ENCODE assay signal across 9 cellular contexts in the genomic region with DNA sequence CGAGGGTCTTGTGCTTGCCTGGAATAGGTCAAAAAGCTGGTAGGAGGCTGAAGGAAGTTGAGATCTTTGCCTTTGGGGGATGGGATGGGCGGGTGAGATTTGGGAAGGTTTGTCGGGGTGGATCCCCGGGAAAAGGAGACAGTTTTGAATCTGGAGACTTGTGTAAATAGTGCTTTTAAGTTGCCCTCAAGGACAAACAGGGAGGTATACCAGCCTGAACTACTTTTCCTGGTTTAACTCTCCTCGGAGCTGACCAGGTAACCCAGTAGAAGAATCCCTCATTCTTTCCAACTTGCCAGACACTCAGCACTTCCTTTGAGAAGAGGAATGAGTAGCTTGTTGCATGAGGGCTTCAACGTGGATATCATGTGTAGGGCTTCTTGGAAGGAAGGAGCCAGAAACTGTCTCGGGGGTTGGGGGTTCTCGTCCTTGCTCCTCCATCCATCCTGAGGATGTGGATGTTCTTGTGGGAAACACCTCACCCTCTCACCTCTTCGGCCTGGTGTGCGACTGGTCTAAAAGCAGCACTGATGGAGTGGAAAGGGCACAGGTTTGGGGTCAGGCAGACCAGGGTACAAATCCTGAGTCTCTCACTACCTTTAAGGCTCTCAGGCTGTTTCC. TPM values are rescaled to one million over a fixed set of nuclear protein-coding genes. Genes with fewer than 3 reads are reported as not detected.
A peak's percentile ranks its signal among the peaks of the same experiment; 100 is the strongest.
DNase-seq lines count a peak whose midpoint lies in the region; ATAC-seq lines count a peak whose summit lies in the region.
"Had no signal": no experiment of that assay in that cellular context is flagged by ENCODE, and none has a peak within 500 bp of the region (broad histone marks: within the 10 kb centered on the region; RNA-seq: fewer than 3 reads in every experiment).

No MANE protein-coding gene starts in this region.

- no peak for ATAC-seq in stimulated activated naive B cell treated with anti-CD40 and anti-IgM and Interleukin-4, amounts not matched to agents 10 μg/mL and 1 μg/mL and 100 μg/mL, for 72 hours (replicated peaks)
- ATAC-seq in GM18517 (IDR thresholded peaks at IDR 0.05; ENCODE audit: unreplicated experiment) = no peak

- H3K27me3 ChIP-seq in iPS-18a (ENCODE audit: control insufficient read depth, insufficient read depth, low read length) (peaks cover 18% of the 10 kb centered on the region), Karpas-422 (ENCODE audit: low read length) (no peaks in the 10 kb centered on the region)

- H3K4me1 Mint-ChIP-seq in T-helper 2 cell treated with Interferon-gamma antibody and Interleukin-4, amounts not matched to agents 5 μg/mL and 100 μg/mL, for 36 hours (ENCODE audit: low read depth) = peaks cover 14% of the 10 kb centered on the region
- peaks cover 12% of the 10 kb centered on the region for H3K4me1 Mint-ChIP-seq in activated T-helper 2 cell treated with anti-CD3 and anti-CD28 coated beads, Interferon-gamma antibody, Interleukin-2, Interleukin-4, amounts not matched to agents 10 μg/mL and 5 μg/mL and 100 μg/mL, durations not matched to agents 14 hours and 24 hours and 36 hours (ENCODE audit: low read depth)
- H3K4me1 Mint-ChIP-seq in stimulated activated naive B cell treated with anti-CD40 and anti-IgM and Interleukin-4, amounts not matched to agents 10 μg/mL and 1 μg/mL and 100 μg/mL, for 72 hours = peaks cover 13 to 22% of the 10 kb centered on the region in 2 donors

- no peaks in the 10 kb centered on the region for H3K79me2 ChIP-seq in Karpas-422 (ENCODE audit: low read length)

- no peak overlapping the region for H3K4me2 ChIP-seq in Karpas-422 (ENCODE audit: low read depth, low read length, poor library complexity, severe bottlenecking)

- H3K9ac ChIP-seq in iPS-18a (ENCODE audit: low read length) (no peak overlapping the region), Karpas-422 (ENCODE audit: low read length) (no peak overlapping the region)

- H3K4me3 Mint-ChIP-seq in T-helper 2 cell treated with Interferon-gamma antibody and Interleukin-4, amounts not matched to agents 5 μg/mL and 100 μg/mL, for 36 hours = peak overlapping the region; percentile 38
- H3K4me3 Mint-ChIP-seq in activated T-helper 2 cell treated with anti-CD3 and anti-CD28 coated beads, Interferon-gamma antibody, Interleukin-2, Interleukin-4, amounts not matched to agents 10 μg/mL and 5 μg/mL and 100 μg/mL, durations not matched to agents 14 hours and 24 hours and 36 hours (ENCODE audit: low read depth) = peak overlapping the region; percentile 75
- H3K4me3 Mint-ChIP-seq in stimulated activated naive B cell treated with anti-CD40 and anti-IgM and Interleukin-4, amounts not matched to agents 10 μg/mL and 1 μg/mL and 100 μg/mL, for 72 hours = peak overlapping the region; percentile 73 to 74

- H3K9me2 ChIP-seq in Karpas-422 (replicated peaks; ENCODE audit: insufficient read depth, low read length) = no peaks in the 10 kb centered on the region

- DNase-seq in T-helper 2 cell treated with Interferon-gamma antibody and Interleukin-4, amounts not matched to agents 5 μg/mL and 100 μg/mL, for 36 hours (ENCODE audit: low spot score) = no peak
- DNase-seq in T-helper 2 cell (no peak), anterior cingulate cortex (lab: John Stamatoyannopoulos, UW) (no peak), Karpas-422 (no peak)
- no peak for DNase-seq in activated T-helper 2 cell treated with anti-CD3 and anti-CD28 coated beads, Interferon-gamma antibody, Interleukin-2, Interleukin-4, amounts not matched to agents 10 μg/mL and 5 μg/mL and 100 μg/mL, durations not matched to agents 14 hours and 24 hours and 36 hours (ENCODE audit: low spot score)
- DNase-seq in stimulated activated naive B cell treated with anti-CD40 and anti-IgM and Interleukin-4, amounts not matched to agents 10 μg/mL and 1 μg/mL and 100 μg/mL, for 72 hours = no peak
- DNase-seq: head of caudate nucleus had no signal

- no peak overlapping the region for H2AFZ ChIP-seq in Karpas-422 (ENCODE audit: low read length)

- H3K27ac ChIP-seq in iPS-18a (ENCODE audit: low read length) (no peak overlapping the region), Karpas-422 (ENCODE audit: low read length) (no peak overlapping the region)

- no peaks in the 10 kb centered on the region for H4K20me1 ChIP-seq in Karpas-422 (ENCODE audit: insufficient read depth, low read depth, low read length)

- H3K9me3 ChIP-seq in iPS-18a (ENCODE audit: control insufficient read depth, low read depth, low read length) = no peaks in the 10 kb centered on the region
- no peaks in the 10 kb centered on the region for H3K9me3 ChIP-seq in Karpas-422 (ENCODE audit: low read length)

- H3K36me3 ChIP-seq in iPS-18a (ENCODE audit: control insufficient read depth, low read depth, low read length) (no peaks in the 10 kb centered on the region), Karpas-422 (ENCODE audit: insufficient read depth, low read length) (no peaks in the 10 kb centered on the region)

- H3K36me3 Mint-ChIP-seq in T-helper 2 cell treated with Interferon-gamma antibody and Interleukin-4, amounts not matched to agents 5 μg/mL and 100 μg/mL, for 36 hours (ENCODE audit: low read depth) = peaks cover 3% of the 10 kb centered on the region
- H3K36me3 Mint-ChIP-seq in activated T-helper 2 cell treated with anti-CD3 and anti-CD28 coated beads, Interferon-gamma antibody, Interleukin-2, Interleukin-4, amounts not matched to agents 10 μg/mL and 5 μg/mL and 100 μg/mL, durations not matched to agents 14 hours and 24 hours and 36 hours (ENCODE audit: low read depth) = no peaks in the 10 kb centered on the region
- peaks cover 0 to 3% of the 10 kb centered on the region in 2 donors for H3K36me3 Mint-ChIP-seq in stimulated activated naive B cell treated with anti-CD40 and anti-IgM and Interleukin-4, amounts not matched to agents 10 μg/mL and 1 μg/mL and 100 μg/mL, for 72 hours

- peaks cover 49% of the 10 kb centered on the region for H3K27me3 Mint-ChIP-seq in T-helper 2 cell treated with Interferon-gamma antibody and Interleukin-4, amounts not matched to agents 5 μg/mL and 100 μg/mL, for 36 hours (ENCODE audit: low read depth)
- peaks cover 49% of the 10 kb centered on the region for H3K27me3 Mint-ChIP-seq in activated T-helper 2 cell treated with anti-CD3 and anti-CD28 coated beads, Interferon-gamma antibody, Interleukin-2, Interleukin-4, amounts not matched to agents 10 μg/mL and 5 μg/mL and 100 μg/mL, durations not matched to agents 14 hours and 24 hours and 36 hours (ENCODE audit: low read depth)
- H3K27me3 Mint-ChIP-seq in stimulated activated naive B cell treated with anti-CD40 and anti-IgM and Interleukin-4, amounts not matched to agents 10 μg/mL and 1 μg/mL and 100 μg/mL, for 72 hours = peaks cover 70 to 75% of the 10 kb centered on the region in 2 donors

- H3K9me3 Mint-ChIP-seq in T-helper 2 cell treated with Interferon-gamma antibody and Interleukin-4, amounts not matched to agents 5 μg/mL and 100 μg/mL, for 36 hours = no peaks in the 10 kb centered on the region
- H3K9me3 Mint-ChIP-seq in activated T-helper 2 cell treated with anti-CD3 and anti-CD28 coated beads, Interferon-gamma antibody, Interleukin-2, Interleukin-4, amounts not matched to agents 10 μg/mL and 5 μg/mL and 100 μg/mL, durations not matched to agents 14 hours and 24 hours and 36 hours = no peaks in the 10 kb centered on the region
- H3K9me3 Mint-ChIP-seq in stimulated activated naive B cell treated with anti-CD40 and anti-IgM and Interleukin-4, amounts not matched to agents 10 μg/mL and 1 μg/mL and 100 μg/mL, for 72 hours = no peaks in the 10 kb centered on the region

- no peak overlapping the region for H3K27ac Mint-ChIP-seq in T-helper 2 cell treated with Interferon-gamma antibody and Interleukin-4, amounts not matched to agents 5 μg/mL and 100 μg/mL, for 36 hours
- no peak overlapping the region for H3K27ac Mint-ChIP-seq in activated T-helper 2 cell treated with anti-CD3 and anti-CD28 coated beads, Interferon-gamma antibody, Interleukin-2, Interleukin-4, amounts not matched to agents 10 μg/mL and 5 μg/mL and 100 μg/mL, durations not matched to agents 14 hours and 24 hours and 36 hours
- no peak overlapping the region for H3K27ac Mint-ChIP-seq in stimulated activated naive B cell treated with anti-CD40 and anti-IgM and Interleukin-4, amounts not matched to agents 10 μg/mL and 1 μg/mL and 100 μg/mL, for 72 hours

- intact Hi-C loops in activated T-helper 2 cell treated with anti-CD3 and anti-CD28 coated beads, Interferon-gamma antibody, Interleukin-2, Interleukin-4, amounts not matched to agents 10 μg/mL and 5 μg/mL and 100 μg/mL, durations not matched to agents 14 hours and 24 hours and 36 hours (cut with micrococcal nuclease) = no loop called here

- H3K4me3 ChIP-seq in iPS-18a (ENCODE audit: low read length) (peak overlapping the region; percentile 77), Karpas-422 (ENCODE audit: low read length) (no peak overlapping the region)

- peaks cover 38% of the 10 kb centered on the region for H3K4me1 ChIP-seq in iPS-18a (ENCODE audit: control insufficient read depth, low read depth, low read length)
- no peaks in the 10 kb centered on the region for H3K4me1 ChIP-seq in Karpas-422 (ENCODE audit: low read length)

RNA-seq across cellular contexts. Expression of gene TEAD4, which starts 1.9 kb away (rescaled TPM):
- total RNA-seq in activated T-helper 2 cell treated with anti-CD3 and anti-CD28 coated beads, Interferon-gamma antibody, Interleukin-2, Interleukin-4, amounts not matched to agents 10 μg/mL and 5 μg/mL and 100 μg/mL, durations not matched to agents 14 hours and 24 hours and 36 hours = 12.7 and 13.7 TPM in 2 replicates
- not detected in 2 replicates for total RNA-seq in Karpas-422 (2014; rRNA removed; shearing (Covaris generic); ENCODE audit: low replicate concordance)

Comparison
In these comparisons a context has a peak if more than half of its experiments do, and no peak if none do; other contexts are left out.
1. RNA of gene TEAD4, which starts 1.9 kb away (total RNA-seq): 12.7 to 13.7 TPM in activated T-helper 2 cell treated with anti-CD3 and anti-CD28 coated beads, Interferon-gamma antibody, Interleukin-2, Interleukin-4, amounts not matched to agents 10 μg/mL and 5 μg/mL and 100 μg/mL, durations not matched to agents 14 hours and 24 hours and 36 hours; not detected in Karpas-422; every median in the first group is over 10 times any median in the second.
2. Peak in every context shown above with its lines, with median percentiles within 50 percentile points of each other: H3K4me3 Mint-ChIP-seq.